In the genomic region with DNA sequence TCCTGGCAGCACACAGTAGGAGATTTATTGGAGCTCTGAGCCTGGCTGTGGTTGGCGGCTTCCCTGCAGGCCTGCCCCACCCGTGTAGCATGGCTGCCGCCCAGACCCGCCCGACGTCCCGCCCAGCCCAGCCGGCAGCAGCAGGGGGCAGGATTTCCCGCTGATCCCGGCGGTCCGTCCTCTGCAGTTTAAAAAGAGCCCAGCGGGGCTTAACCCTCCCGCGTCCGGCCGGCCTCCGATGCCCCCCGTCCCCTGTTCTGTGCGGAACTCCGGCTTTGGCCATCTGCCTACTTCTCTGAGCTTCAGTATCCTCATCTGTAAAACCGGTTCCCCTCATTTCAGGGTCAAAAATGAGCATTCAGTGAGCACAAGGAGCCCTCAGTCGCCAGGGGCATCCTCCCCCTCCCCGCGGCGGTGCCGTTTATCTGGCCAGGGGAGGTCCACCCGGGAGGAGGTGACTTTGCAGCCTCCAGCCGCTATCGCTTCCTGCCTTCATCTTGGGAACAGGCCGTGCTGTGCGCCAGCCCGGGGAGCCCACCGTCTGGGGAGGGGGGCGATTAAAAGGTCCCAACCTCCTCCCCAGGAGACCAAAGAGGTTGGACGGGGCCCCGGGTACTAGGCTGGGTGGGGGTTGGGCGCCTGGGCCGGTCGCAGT, we compare ENCODE assay signal across 8 cellular contexts. TPM values are rescaled to one million over a fixed set of nuclear protein-coding genes. Genes with fewer than 3 reads are reported as not detected.
A peak's percentile ranks its signal among the peaks of the same experiment; 100 is the strongest.
DNase-seq lines count a peak whose midpoint lies in the region; ATAC-seq and TF ChIP-seq lines count a peak whose summit lies in the region.

Gene GAS2L1 (plus strand): TSS at position 476 of the 655 bp plus-strand sequence. CDS start 1,456 bp downstream, outside the sequence.

- H4K20me1 ChIP-seq in SU-DHL-6 (ENCODE audit: low read depth, low read length), result no peaks in the 10 kb centered on the region
- no peaks in the 10 kb centered on the region for H4K20me1 ChIP-seq in mammary epithelial cell (ENCODE audit: insufficient read depth, low read length)

- H3K4me2 ChIP-seq in SU-DHL-6 (ENCODE audit: low read depth, low read length, poor library complexity, severe bottlenecking) (peak within 1 kb of the TSS; percentile 1), mammary epithelial cell (ENCODE audit: insufficient read depth, low read depth, low read length) (peak within 1 kb of the TSS; percentile 98)

- ATAC-seq in sciatic nerve, result peak; percentile 80
- no peak for ATAC-seq in HG03039 (IDR thresholded peaks at IDR 0.05; ENCODE audit: unreplicated experiment)
- ATAC-seq in GM21390 (IDR thresholded peaks at IDR 0.05; ENCODE audit: unreplicated experiment), result no peak

- TF ChIP-seq CTCF in SU-DHL-6 (IDR thresholded peaks at IDR 0.05; ENCODE audit: insufficient read depth, low read length, poor library complexity, severe bottlenecking), result no peak
- TF ChIP-seq CTCF in mammary epithelial cell (conservative IDR thresholded peaks at IDR 0.05 in 1 of 2, IDR thresholded peaks at IDR 0.05 in 1 of 2; ENCODE audit: extremely low read depth in 1 of 2, insufficient read depth in 1 of 2, low read depth in 1 of 2, low read length in 2 of 2), result peak; percentile 31 to 67

- H3K27ac ChIP-seq in KOPT-K1 (ENCODE audit: low read depth, low read length, poor library complexity, severe bottlenecking) (peak within 1 kb of the TSS; percentile 22), SU-DHL-6 (ENCODE audit: low read depth, low read length) (no peak within 1 kb of the TSS), mammary epithelial cell (ENCODE audit: insufficient read depth, low read depth, low read length) (peak within 1 kb of the TSS; percentile 57)

- WGBS in mammary epithelial cell (ENCODE audit: low coverage, missing lambda C conversion rate), result under 1% methylated on average over 22 of the region's 40 CpGs

- H3K79me2 ChIP-seq in SU-DHL-6 (ENCODE audit: insufficient read depth, low read length), result no peaks in the 10 kb centered on the region
- H3K79me2 ChIP-seq in mammary epithelial cell (ENCODE audit: insufficient read depth, low read length), result peaks cover 28% of the 10 kb centered on the region

- no peaks in the 10 kb centered on the region for H3K9me2 ChIP-seq in SU-DHL-6 (replicated peaks; ENCODE audit: insufficient read depth, low read length)

- peaks cover 7% of the 10 kb centered on the region; the same call in 1 of the 2 replicates for H3F3A ChIP-seq in SU-DHL-6 (ENCODE audit: insufficient read depth)

- H2AFZ ChIP-seq in SU-DHL-6 (ENCODE audit: low read depth, low read length, severe bottlenecking) (no peak within 1 kb of the TSS), mammary epithelial cell (ENCODE audit: low read depth, low read length) (peak within 1 kb of the TSS; percentile 95)

- H3K27me3 ChIP-seq in SU-DHL-6 (ENCODE audit: low read length), result no peaks in the 10 kb centered on the region
- H3K27me3 ChIP-seq in mammary epithelial cell (ENCODE audit: insufficient read depth, low read length), result no peaks in the 10 kb centered on the region

- BruUV-seq in mammary epithelial cell (replicated peaks; lab: Mats Ljungman, UMichigan), result no TSS peak

- in situ Hi-C loops in mammary epithelial cell (cut with MboI; ENCODE audit: low sequenced_read_pairs in 2 of 2), result no loop called here

- peaks cover 41% of the 10 kb centered on the region for H3K4me1 ChIP-seq in mammary epithelial cell (ENCODE audit: insufficient read depth, low read length)

- intact Hi-C loops in mammary epithelial cell (cut with micrococcal nuclease) (loop anchor here (1.0 to 2.0 kb wide), 2 partner anchors 53 to 82 kb away; partner anchors contain the start of gene AP1B1), sciatic nerve (cut with DNase I) (loop anchor here (10.0 kb wide), 1 partner anchor 48 kb away; no protein-coding TSS in a partner anchor)

- H3K36me3 ChIP-seq in KOPT-K1 (ENCODE audit: insufficient read depth, low read length) (peaks cover 6% of the 10 kb centered on the region; the same call in 1 of the 2 replicates), SU-DHL-6 (ENCODE audit: low read length) (no peaks in the 10 kb centered on the region), mammary epithelial cell (ENCODE audit: insufficient read depth, low read length) (no peaks in the 10 kb centered on the region)

- H3K4me3 ChIP-seq in SU-DHL-6 (ENCODE audit: insufficient read depth, low read length, poor library complexity, severe bottlenecking) (no peak within 1 kb of the TSS), mammary epithelial cell (replicated peaks in 1 of 3; ENCODE audit: insufficient read depth in 1 of 3, low read depth in 2 of 3, low read length in 3 of 3) (peak within 1 kb of the TSS; percentile 57 to 80 (median 73)), iPS-18c (ENCODE audit: insufficient read depth, low read depth, low read length) (peak within 1 kb of the TSS; percentile 77)

- peak; percentile 92 for DNase-seq in ELF-1 (ENCODE audit: low read depth, low spot score)
- peak; percentile 70 for DNase-seq in mammary epithelial cell
- peak; percentile 90 for DNase-seq in sciatic nerve (ENCODE audit: low spot score)

- no peak within 1 kb of the TSS for H3K9ac ChIP-seq in SU-DHL-6 (ENCODE audit: low read length)
- H3K9ac ChIP-seq in mammary epithelial cell (ENCODE audit: insufficient read depth, low read length), result peak within 1 kb of the TSS; percentile 79

- dilution Hi-C loops in mammary epithelial cell (cut with HindIII; ENCODE audit: low sequenced_read_pairs), result no loop called here

- CTCF ChIA-PET in mammary epithelial cell (lab: Charles Lee; ENCODE audit: low non-redundant PET), result interaction anchor here (0.6 kb wide), 1 partner anchor 421 kb away, joined by 20 read pairs; no protein-coding TSS in a partner anchor

- H3K9me3 ChIP-seq in KOPT-K1 (ENCODE audit: insufficient read depth, low read length, poor library complexity, severe bottlenecking), result no peaks in the 10 kb centered on the region
- no peaks in the 10 kb centered on the region for H3K9me3 ChIP-seq in SU-DHL-6 (ENCODE audit: insufficient read depth, low read length)
- H3K9me3 ChIP-seq in mammary epithelial cell (replicated peaks; ENCODE audit: insufficient read depth, low read length), result no peaks in the 10 kb centered on the region
- H3K9me3 ChIP-seq in iPS-18c (ENCODE audit: control insufficient read depth, insufficient read depth, low read length), result no peaks in the 10 kb centered on the region

RNA-seq across cellular contexts. Expression of gene GAS2L1, which starts in this region (rescaled TPM):
- total RNA-seq in mammary epithelial cell, result 10 to 100 TPM; 15.8 to 29.7 TPM
- 27.6 TPM for polyA plus RNA-seq in mammary epithelial cell
- 7.9 TPM for polyA minus RNA-seq in mammary epithelial cell
- 31.8 TPM for total RNA-seq in sciatic nerve
